1 cellular context compared by ENCODE assay signal in the genomic region with DNA sequence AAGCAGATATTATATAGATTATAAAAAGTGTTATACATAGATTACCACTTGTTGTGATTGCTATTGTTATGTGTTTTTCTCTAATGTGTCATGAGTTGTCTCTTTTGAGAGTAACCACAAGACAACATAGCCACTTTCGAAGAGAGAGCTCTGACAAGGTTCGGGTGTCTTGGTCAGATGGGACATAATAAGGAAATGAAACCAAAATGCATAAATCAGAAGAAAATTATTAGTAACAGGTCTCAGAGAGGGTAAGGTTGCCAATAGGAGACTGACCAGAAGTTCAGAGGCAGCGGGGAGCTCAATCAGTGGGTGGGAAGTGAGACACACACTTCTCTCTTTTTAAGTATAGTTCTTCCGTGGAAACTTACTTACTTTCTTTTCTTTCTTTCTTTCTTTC.
A peak's percentile ranks its signal among the peaks of the same experiment; 100 is the strongest.
TF ChIP-seq lines count a peak whose summit lies in the region.

No MANE protein-coding gene starts in this region.

TF ChIP-seq in GM12878, 131 proteins besides CTCF, POLR2A, EP300 and RAD21 (continued from another document and continues in another):
- TF ChIP-seq, protein P1, sequence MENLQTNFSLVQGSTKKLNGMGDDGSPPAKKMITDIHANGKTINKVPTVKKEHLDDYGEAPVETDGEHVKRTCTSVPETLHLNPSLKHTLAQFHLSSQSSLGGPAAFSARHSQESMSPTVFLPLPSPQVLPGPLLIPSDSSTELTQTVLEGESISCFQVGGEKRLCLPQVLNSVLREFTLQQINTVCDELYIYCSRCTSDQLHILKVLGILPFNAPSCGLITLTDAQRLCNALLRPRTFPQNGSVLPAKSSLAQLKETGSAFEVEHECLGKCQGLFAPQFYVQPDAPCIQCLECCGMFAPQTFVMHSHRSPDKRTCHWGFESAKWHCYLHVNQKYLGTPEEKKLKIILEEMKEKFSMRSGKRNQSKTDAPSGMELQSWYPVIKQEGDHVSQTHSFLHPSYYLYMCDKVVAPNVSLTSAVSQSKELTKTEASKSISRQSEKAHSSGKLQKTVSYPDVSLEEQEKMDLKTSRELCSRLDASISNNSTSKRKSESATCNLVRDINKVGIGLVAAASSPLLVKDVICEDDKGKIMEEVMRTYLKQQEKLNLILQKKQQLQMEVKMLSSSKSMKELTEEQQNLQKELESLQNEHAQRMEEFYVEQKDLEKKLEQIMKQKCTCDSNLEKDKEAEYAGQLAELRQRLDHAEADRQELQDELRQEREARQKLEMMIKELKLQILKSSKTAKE (IDR thresholded peaks at IDR 0.05; ENCODE audit: low read depth, poor library complexity, severe bottlenecking), result peak; percentile 54
- TF ChIP-seq MXI1 (IDR thresholded peaks at IDR 0.05; ENCODE audit: low read depth, low read length), result no peak
- TF ChIP-seq SREBF1 (IDR thresholded peaks at IDR 0.05; ENCODE audit: low read length), result no peak
- TF ChIP-seq FOXM1 (IDR thresholded peaks at IDR 0.05; ENCODE audit: low read depth, low read length), result peak; percentile 67; the same call in 1 of the 2 replicates
- TF ChIP-seq CBX5 (IDR thresholded peaks at IDR 0.05; ENCODE audit: low read depth), result 0 out of 2 replicates have a peak, but pooled peaks have one; percentile 56
- TF ChIP-seq IRF4 (IDR thresholded peaks at IDR 0.05; ENCODE audit: low read depth, low read length), result peak; percentile 74
- TF ChIP-seq NBN (IDR thresholded peaks at IDR 0.05), result peak; percentile 64
- TF ChIP-seq CHD2 (IDR thresholded peaks at IDR 0.05; ENCODE audit: borderline replicate concordance, low read depth, low read length), result no peak
- no peak for TF ChIP-seq EZH2 (IDR thresholded peaks at IDR 0.05; ENCODE audit: borderline replicate concordance, control insufficient read depth, low read depth, low read length)
- TF ChIP-seq ETV6 (conservative IDR thresholded peaks at IDR 0.05 in 1 of 2, IDR thresholded peaks at IDR 0.05 in 1 of 2; ENCODE audit: borderline replicate concordance in 1 of 2, low read depth in 1 of 2), result peak in 1 of 2 experiments; percentile 84; a peak in 2 of 4 replicates
- no peak for TF ChIP-seq SIN3A (IDR thresholded peaks at IDR 0.05; ENCODE audit: low read depth, low read length)
- no peak for TF ChIP-seq USF2 (IDR thresholded peaks at IDR 0.05; ENCODE audit: borderline replicate concordance, low read depth, low read length)
- TF ChIP-seq RAD51 (IDR thresholded peaks at IDR 0.05), result no peak
- no peak for TF ChIP-seq CHD4 (IDR thresholded peaks at IDR 0.05)
- TF ChIP-seq NKRF (conservative IDR thresholded peaks at IDR 0.05), result no peak
- TF ChIP-seq LARP7 (IDR thresholded peaks at IDR 0.05), result no peak
- TF ChIP-seq YBX1 (IDR thresholded peaks at IDR 0.05), result no peak
- no peak for TF ChIP-seq SMAD1 (IDR thresholded peaks at IDR 0.05; ENCODE audit: low read depth, partially characterized antibody)
- TF ChIP-seq TBL1XR1 (IDR thresholded peaks at IDR 0.05; ENCODE audit: low read depth, low read length), result no peak
- peak; percentile 88 for TF ChIP-seq JUNB (IDR thresholded peaks at IDR 0.05)
- no peak for TF ChIP-seq MYB (IDR thresholded peaks at IDR 0.05; ENCODE audit: borderline replicate concordance, low read depth, low read length)
- 0 out of 2 replicates have a peak, but pooled peaks have one; percentile 27 for TF ChIP-seq PAX5 (IDR thresholded peaks at IDR 0.05; ENCODE audit: borderline replicate concordance, low read depth, low read length)
- TF ChIP-seq ESRRA (IDR thresholded peaks at IDR 0.05; ENCODE audit: low read length), result no peak
- TF ChIP-seq MTA2 (IDR thresholded peaks at IDR 0.05; ENCODE audit: low read depth), result peak; percentile 82
- TF ChIP-seq BCL11A (IDR thresholded peaks at IDR 0.05; ENCODE audit: low read depth, low read length), result peak; percentile 83
- TF ChIP-seq MTA3 (IDR thresholded peaks at IDR 0.05; ENCODE audit: borderline replicate concordance, low read length), result peak; percentile 68; the same call in 1 of the 2 replicates
- TF ChIP-seq PKNOX1 (IDR thresholded peaks at IDR 0.05), result peak; percentile 37; the same call in 1 of the 2 replicates
- no peak for TF ChIP-seq BMI1 (IDR thresholded peaks at IDR 0.05; ENCODE audit: borderline replicate concordance)
- TF ChIP-seq PML (IDR thresholded peaks at IDR 0.05; ENCODE audit: low read length), result no peak
- TF ChIP-seq REST (IDR thresholded peaks at IDR 0.05; ENCODE audit: low read depth, low read length), result no peak
- TF ChIP-seq, protein P2, sequence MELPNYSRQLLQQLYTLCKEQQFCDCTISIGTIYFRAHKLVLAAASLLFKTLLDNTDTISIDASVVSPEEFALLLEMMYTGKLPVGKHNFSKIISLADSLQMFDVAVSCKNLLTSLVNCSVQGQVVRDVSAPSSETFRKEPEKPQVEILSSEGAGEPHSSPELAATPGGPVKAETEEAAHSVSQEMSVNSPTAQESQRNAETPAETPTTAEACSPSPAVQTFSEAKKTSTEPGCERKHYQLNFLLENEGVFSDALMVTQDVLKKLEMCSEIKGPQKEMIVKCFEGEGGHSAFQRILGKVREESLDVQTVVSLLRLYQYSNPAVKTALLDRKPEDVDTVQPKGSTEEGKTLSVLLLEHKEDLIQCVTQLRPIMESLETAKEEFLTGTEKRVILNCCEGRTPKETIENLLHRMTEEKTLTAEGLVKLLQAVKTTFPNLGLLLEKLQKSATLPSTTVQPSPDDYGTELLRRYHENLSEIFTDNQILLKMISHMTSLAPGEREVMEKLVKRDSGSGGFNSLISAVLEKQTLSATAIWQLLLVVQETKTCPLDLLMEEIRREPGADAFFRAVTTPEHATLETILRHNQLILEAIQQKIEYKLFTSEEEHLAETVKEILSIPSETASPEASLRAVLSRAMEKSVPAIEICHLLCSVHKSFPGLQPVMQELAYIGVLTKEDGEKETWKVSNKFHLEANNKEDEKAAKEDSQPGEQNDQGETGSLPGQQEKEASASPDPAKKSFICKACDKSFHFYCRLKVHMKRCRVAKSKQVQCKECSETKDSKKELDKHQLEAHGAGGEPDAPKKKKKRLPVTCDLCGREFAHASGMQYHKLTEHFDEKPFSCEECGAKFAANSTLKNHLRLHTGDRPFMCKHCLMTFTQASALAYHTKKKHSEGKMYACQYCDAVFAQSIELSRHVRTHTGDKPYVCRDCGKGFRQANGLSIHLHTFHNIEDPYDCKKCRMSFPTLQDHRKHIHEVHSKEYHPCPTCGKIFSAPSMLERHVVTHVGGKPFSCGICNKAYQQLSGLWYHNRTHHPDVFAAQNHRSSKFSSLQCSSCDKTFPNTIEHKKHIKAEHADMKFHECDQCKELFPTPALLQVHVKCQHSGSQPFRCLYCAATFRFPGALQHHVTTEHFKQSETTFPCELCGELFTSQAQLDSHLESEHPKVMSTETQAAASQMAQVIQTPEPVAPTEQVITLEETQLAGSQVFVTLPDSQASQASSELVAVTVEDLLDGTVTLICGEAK (IDR thresholded peaks at IDR 0.05; ENCODE audit: borderline replicate concordance), result no peak
- TF ChIP-seq ZNF384 (IDR thresholded peaks at IDR 0.05; ENCODE audit: borderline replicate concordance, low read depth, low read length), result no peak
- TF ChIP-seq DPF2 (IDR thresholded peaks at IDR 0.05), result peak; percentile 66
- TF ChIP-seq GATAD2B (conservative IDR thresholded peaks at IDR 0.05; ENCODE audit: low read depth), result no peak
- TF ChIP-seq, protein P3, sequence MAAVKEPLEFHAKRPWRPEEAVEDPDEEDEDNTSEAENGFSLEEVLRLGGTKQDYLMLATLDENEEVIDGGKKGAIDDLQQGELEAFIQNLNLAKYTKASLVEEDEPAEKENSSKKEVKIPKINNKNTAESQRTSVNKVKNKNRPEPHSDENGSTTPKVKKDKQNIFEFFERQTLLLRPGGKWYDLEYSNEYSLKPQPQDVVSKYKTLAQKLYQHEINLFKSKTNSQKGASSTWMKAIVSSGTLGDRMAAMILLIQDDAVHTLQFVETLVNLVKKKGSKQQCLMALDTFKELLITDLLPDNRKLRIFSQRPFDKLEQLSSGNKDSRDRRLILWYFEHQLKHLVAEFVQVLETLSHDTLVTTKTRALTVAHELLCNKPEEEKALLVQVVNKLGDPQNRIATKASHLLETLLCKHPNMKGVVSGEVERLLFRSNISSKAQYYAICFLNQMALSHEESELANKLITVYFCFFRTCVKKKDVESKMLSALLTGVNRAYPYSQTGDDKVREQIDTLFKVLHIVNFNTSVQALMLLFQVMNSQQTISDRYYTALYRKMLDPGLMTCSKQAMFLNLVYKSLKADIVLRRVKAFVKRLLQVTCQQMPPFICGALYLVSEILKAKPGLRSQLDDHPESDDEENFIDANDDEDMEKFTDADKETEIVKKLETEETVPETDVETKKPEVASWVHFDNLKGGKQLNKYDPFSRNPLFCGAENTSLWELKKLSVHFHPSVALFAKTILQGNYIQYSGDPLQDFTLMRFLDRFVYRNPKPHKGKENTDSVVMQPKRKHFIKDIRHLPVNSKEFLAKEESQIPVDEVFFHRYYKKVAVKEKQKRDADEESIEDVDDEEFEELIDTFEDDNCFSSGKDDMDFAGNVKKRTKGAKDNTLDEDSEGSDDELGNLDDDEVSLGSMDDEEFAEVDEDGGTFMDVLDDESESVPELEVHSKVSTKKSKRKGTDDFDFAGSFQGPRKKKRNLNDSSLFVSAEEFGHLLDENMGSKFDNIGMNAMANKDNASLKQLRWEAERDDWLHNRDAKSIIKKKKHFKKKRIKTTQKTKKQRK (IDR thresholded peaks at IDR 0.05; ENCODE audit: low read depth, low read length), result no peak
- 0 out of 2 replicates have a peak, but pooled peaks have one; percentile 37 for TF ChIP-seq MEF2A (IDR thresholded peaks at IDR 0.05; ENCODE audit: insufficient read depth, low read depth, low read length)
- no peak for TF ChIP-seq TCF7 (IDR thresholded peaks at IDR 0.05; ENCODE audit: borderline replicate concordance)
- TF ChIP-seq NR2F1 (conservative IDR thresholded peaks at IDR 0.05), result peak; percentile 75
- TF ChIP-seq POLR2AphosphoS2 (IDR thresholded peaks at IDR 0.05; ENCODE audit: low read depth, low read length), result no peak
- no peak for TF ChIP-seq SUPT20H (IDR thresholded peaks at IDR 0.05; ENCODE audit: borderline replicate concordance, control insufficient read depth, low read depth, low read length)
- TF ChIP-seq POU2F2 (IDR thresholded peaks at IDR 0.05; ENCODE audit: borderline replicate concordance, low read depth, low read length), result peak; percentile 76; the same call in 1 of the 3 replicates
- 0 out of 2 replicates have a peak, but pooled peaks have one; percentile 39 for TF ChIP-seq RCOR1 (conservative IDR thresholded peaks at IDR 0.05; ENCODE audit: low read depth, low read length)
- TF ChIP-seq TARDBP (IDR thresholded peaks at IDR 0.05; ENCODE audit: borderline replicate concordance), result no peak
- TF ChIP-seq GABPA (IDR thresholded peaks at IDR 0.05; ENCODE audit: low read depth), result peak; percentile 56
